1 cellular context compared by ENCODE assay signal in genomic region chr11:67353317-67354313, GRCh38.
TF ChIP-seq lines count a peak whose summit lies in the region.

TSS of gene POLD4 (minus strand) at chr11:67353546. CDS start at chr11:67353399, 147 bp downstream.

TF ChIP-seq in K562, 482 proteins besides CTCF, POLR2A, EP300 and RAD21 (continued from another document and continues in another):
- TF ChIP-seq, protein P1, sequence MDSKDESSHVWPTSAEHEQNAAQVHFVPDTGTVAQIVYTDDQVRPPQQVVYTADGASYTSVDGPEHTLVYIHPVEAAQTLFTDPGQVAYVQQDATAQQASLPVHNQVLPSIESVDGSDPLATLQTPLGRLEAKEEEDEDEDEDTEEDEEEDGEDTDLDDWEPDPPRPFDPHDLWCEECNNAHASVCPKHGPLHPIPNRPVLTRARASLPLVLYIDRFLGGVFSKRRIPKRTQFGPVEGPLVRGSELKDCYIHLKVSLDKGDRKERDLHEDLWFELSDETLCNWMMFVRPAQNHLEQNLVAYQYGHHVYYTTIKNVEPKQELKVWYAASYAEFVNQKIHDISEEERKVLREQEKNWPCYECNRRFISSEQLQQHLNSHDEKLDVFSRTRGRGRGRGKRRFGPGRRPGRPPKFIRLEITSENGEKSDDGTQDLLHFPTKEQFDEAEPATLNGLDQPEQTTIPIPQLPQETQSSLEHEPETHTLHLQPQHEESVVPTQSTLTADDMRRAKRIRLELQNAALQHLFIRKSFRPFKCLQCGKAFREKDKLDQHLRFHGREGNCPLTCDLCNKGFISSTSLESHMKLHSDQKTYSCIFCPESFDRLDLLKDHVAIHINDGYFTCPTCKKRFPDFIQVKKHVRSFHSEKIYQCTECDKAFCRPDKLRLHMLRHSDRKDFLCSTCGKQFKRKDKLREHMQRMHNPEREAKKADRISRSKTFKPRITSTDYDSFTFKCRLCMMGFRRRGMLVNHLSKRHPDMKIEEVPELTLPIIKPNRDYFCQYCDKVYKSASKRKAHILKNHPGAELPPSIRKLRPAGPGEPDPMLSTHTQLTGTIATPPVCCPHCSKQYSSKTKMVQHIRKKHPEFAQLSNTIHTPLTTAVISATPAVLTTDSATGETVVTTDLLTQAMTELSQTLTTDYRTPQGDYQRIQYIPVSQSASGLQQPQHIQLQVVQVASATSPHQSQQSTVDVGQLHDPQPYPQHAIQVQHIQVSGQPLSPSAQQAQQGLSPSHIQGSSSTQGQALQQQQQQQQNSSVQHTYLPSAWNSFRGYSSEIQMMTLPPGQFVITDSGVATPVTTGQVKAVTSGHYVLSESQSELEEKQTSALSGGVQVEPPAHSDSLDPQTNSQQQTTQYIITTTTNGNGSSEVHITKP (IDR thresholded peaks at IDR 0.05; ENCODE audit: partially characterized antibody): peak; percentile 46
- TF ChIP-seq ZFX (CRISPR knock-in tag; IDR thresholded peaks at IDR 0.05) (peak; percentile 46; the same call in 1 of the 2 replicates), NFE2 (IDR thresholded peaks at IDR 0.05; ENCODE audit: low read depth) (peak; percentile 21; the same call in 1 of the 2 replicates), ZNF143 (CRISPR knock-in tag; IDR thresholded peaks at IDR 0.05) (no peak), KDM1A (IDR thresholded peaks at IDR 0.05) (0 out of 4 replicates have a peak, but pooled peaks of 1 of the 2 experiments have one; percentile 9), MYNN (IDR thresholded peaks at IDR 0.05) (peak; percentile 49; the same call in 1 of the 2 replicates), MYNN (CRISPR knock-in tag; IDR thresholded peaks at IDR 0.05) (no peak), RBM25 (IDR thresholded peaks at IDR 0.05; ENCODE audit: low read depth, low read length, severe bottlenecking) (peak; percentile 67), YY1 (IDR thresholded peaks at IDR 0.05; ENCODE audit: borderline replicate concordance in 1 of 3, control insufficient read depth in 1 of 3, extremely low read depth in 1 of 3, insufficient read depth in 3 of 3, insufficient read length in 1 of 3, insufficient replicate concordance in 2 of 3, low read depth in 1 of 3, low read length in 2 of 3) (peak in 1 of 3 experiments; percentile 67), ARID4B (CRISPR knock-in tag; IDR thresholded peaks at IDR 0.05) (peak; percentile 12; the same call in 1 of the 2 replicates), ELF1 (tag; IDR thresholded peaks at IDR 0.05) (peak; percentile 77), NFYB (IDR thresholded peaks at IDR 0.05; ENCODE audit: extremely low read depth, insufficient read length) (peak; percentile 62), ELF4 (CRISPR knock-in tag; IDR thresholded peaks at IDR 0.05) (no peak), SFPQ (IDR thresholded peaks at IDR 0.05; ENCODE audit: low read depth, low read length) (no peak), SMARCA4 (IDR thresholded peaks at IDR 0.05) (peak; percentile 47), MAFK (IDR thresholded peaks at IDR 0.05; ENCODE audit: low read length) (no peak), PHF21A (IDR thresholded peaks at IDR 0.05; ENCODE audit: borderline replicate concordance, low read depth) (peak; percentile 33; the same call in 1 of the 2 replicates), CTBP1 (IDR thresholded peaks at IDR 0.05; ENCODE audit: borderline replicate concordance) (peak; percentile 64; the same call in 1 of the 2 replicates), ZNF24 (IDR thresholded peaks at IDR 0.05) (no peak), CXXC5 (CRISPR knock-in tag; IDR thresholded peaks at IDR 0.05) (peak; percentile 81), HOMEZ (CRISPR knock-in tag; IDR thresholded peaks at IDR 0.05) (no peak), SRF (CRISPR knock-in tag; IDR thresholded peaks at IDR 0.05) (peak in 1 of 2 experiments; percentile 82; a peak in 1 of 4 replicates), SIN3A (IDR thresholded peaks at IDR 0.05; ENCODE audit: borderline replicate concordance in 2 of 2, control insufficient read depth in 1 of 2, low read depth in 2 of 2, low read length in 2 of 2) (peak in 1 of 2 experiments; percentile 57; a peak in 1 of 4 replicates), PHF20 (IDR thresholded peaks at IDR 0.05; ENCODE audit: partially characterized antibody) (peak; percentile 21), E2F3 (CRISPR knock-in tag; IDR thresholded peaks at IDR 0.05) (peak; percentile 49; the same call in 1 of the 2 replicates), BCOR (IDR thresholded peaks at IDR 0.05) (peak; percentile 44; the same call in 1 of the 2 replicates), CHD2 (IDR thresholded peaks at IDR 0.05; ENCODE audit: low read depth, low read length) (peak; percentile 82), EGR1 (conservative IDR thresholded peaks at IDR 0.05) (peak; percentile 66)
- TF ChIP-seq, protein P2, sequence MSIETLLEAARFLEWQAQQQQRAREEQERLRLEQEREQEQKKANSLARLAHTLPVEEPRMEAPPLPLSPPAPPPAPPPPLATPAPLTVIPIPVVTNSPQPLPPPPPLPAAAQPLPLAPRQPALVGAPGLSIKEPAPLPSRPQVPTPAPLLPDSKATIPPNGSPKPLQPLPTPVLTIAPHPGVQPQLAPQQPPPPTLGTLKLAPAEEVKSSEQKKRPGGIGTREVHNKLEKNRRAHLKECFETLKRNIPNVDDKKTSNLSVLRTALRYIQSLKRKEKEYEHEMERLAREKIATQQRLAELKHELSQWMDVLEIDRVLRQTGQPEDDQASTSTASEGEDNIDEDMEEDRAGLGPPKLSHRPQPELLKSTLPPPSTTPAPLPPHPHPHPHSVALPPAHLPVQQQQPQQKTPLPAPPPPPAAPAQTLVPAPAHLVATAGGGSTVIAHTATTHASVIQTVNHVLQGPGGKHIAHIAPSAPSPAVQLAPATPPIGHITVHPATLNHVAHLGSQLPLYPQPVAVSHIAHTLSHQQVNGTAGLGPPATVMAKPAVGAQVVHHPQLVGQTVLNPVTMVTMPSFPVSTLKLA (conservative IDR thresholded peaks at IDR 0.05): peak; percentile 42 to 81; a peak in 1 of 4 replicates
- TF ChIP-seq, protein P3, sequence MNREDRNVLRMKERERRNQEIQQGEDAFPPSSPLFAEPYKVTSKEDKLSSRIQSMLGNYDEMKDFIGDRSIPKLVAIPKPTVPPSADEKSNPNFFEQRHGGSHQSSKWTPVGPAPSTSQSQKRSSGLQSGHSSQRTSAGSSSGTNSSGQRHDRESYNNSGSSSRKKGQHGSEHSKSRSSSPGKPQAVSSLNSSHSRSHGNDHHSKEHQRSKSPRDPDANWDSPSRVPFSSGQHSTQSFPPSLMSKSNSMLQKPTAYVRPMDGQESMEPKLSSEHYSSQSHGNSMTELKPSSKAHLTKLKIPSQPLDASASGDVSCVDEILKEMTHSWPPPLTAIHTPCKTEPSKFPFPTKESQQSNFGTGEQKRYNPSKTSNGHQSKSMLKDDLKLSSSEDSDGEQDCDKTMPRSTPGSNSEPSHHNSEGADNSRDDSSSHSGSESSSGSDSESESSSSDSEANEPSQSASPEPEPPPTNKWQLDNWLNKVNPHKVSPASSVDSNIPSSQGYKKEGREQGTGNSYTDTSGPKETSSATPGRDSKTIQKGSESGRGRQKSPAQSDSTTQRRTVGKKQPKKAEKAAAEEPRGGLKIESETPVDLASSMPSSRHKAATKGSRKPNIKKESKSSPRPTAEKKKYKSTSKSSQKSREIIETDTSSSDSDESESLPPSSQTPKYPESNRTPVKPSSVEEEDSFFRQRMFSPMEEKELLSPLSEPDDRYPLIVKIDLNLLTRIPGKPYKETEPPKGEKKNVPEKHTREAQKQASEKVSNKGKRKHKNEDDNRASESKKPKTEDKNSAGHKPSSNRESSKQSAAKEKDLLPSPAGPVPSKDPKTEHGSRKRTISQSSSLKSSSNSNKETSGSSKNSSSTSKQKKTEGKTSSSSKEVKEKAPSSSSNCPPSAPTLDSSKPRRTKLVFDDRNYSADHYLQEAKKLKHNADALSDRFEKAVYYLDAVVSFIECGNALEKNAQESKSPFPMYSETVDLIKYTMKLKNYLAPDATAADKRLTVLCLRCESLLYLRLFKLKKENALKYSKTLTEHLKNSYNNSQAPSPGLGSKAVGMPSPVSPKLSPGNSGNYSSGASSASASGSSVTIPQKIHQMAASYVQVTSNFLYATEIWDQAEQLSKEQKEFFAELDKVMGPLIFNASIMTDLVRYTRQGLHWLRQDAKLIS (CRISPR knock-in tag; IDR thresholded peaks at IDR 0.05): 0 out of 2 replicates have a peak, but pooled peaks have one; percentile 25
